8 cellular contexts compared by ENCODE assay signal in genomic region chr10:88879754-88880286, GRCh38. TPM values are rescaled to one million over a fixed set of nuclear protein-coding genes. Genes with fewer than 3 reads are reported as not detected.
DNase-seq lines count a peak whose midpoint lies in the region; ATAC-seq, FAIRE-seq and TF ChIP-seq lines count a peak whose summit lies in the region.

Gene STAMBPL1, plus strand, starts transcription at chr10:88880245. Its CDS starts 21,464 bp downstream, at chr10:88901709.

- peak within 1 kb of the TSS; percentile 98 for H3K27ac ChIP-seq in IMR-90 (ENCODE audit: insufficient read depth, low read length)
- no peak within 1 kb of the TSS for H3K27ac ChIP-seq in K562 (ENCODE audit: extremely low read depth, low read depth, low read length)

- TF ChIP-seq RAD21 in IMR-90 (IDR thresholded peaks at IDR 0.05; ENCODE audit: low read length) (no peak), K562 (CRISPR knock-in tag; conservative IDR thresholded peaks at IDR 0.05 in 1 of 2, IDR thresholded peaks at IDR 0.05 in 1 of 2) (no peak)

- peak within 1 kb of the TSS; percentile 96 for H2BK5ac ChIP-seq in IMR-90 (ENCODE audit: low read depth, low read length, poor library complexity, severe bottlenecking)

- no TSS peak for BruUV-seq in IMR-90 (replicated peaks; lab: Mats Ljungman, UMichigan)
- BruUV-seq in K562 (replicated peaks; lab: Mats Ljungman, UMichigan): no TSS peak

- peak within 1 kb of the TSS; percentile 97 for H4K91ac ChIP-seq in IMR-90 (ENCODE audit: insufficient read depth, low read depth, low read length)

- FAIRE-seq in K562 (lab: Jason Lieb, UNC): no peak

- POLR2A ChIA-PET in IMR-90 (lab: Charles Lee; ENCODE audit: unreplicated experiment): interaction anchor here (0.6 to 1.6 kb wide), 3 partner anchors 14 to 110 kb away, joined by 5 to 11 read pairs (median 9); partner anchors contain the start of gene FAS
- POLR2A ChIA-PET in K562 (lab: Yijun Ruan, JAX): no interaction called here

- TF ChIP-seq CTCF in IMR-90 (conservative IDR thresholded peaks at IDR 0.05; ENCODE audit: low read depth, low read length): no peak
- no peak for TF ChIP-seq CTCF in K562 (IDR thresholded peaks at IDR 0.05 in 2 of 3, conservative IDR thresholded peaks at IDR 0.05 in 1 of 3; ENCODE audit: insufficient read depth in 2 of 3, low read depth in 1 of 3, low read length in 3 of 3)
- no peak for TF ChIP-seq CTCF in kidney epithelial cell (IDR thresholded peaks at IDR 0.05; ENCODE audit: insufficient read depth, low read length, poor library complexity, severe bottlenecking)

- dilution Hi-C loops in IMR-90 (cut with HindIII; ENCODE audit: low sequenced_read_pairs, unreplicated experiment): no loop called here

- CTCF ChIA-PET in IMR-90 (lab: Yijun Ruan, JAX): interaction anchor here (0.6 kb wide), 1 partner anchor 14 kb away, joined by 3 read pairs; no protein-coding TSS in a partner anchor
- CTCF ChIA-PET in K562 (lab: Yijun Ruan, JAX; ENCODE audit: low intra/inter-chr PET ratio): no interaction called here

- H3K27me3 ChIP-seq in IMR-90 (ENCODE audit: control insufficient read depth, insufficient read depth, low read length): no peaks in the 10 kb centered on the region
- peaks cover 0 to 14% of the 10 kb centered on the region in 2 experiments; a peak in 2 of 5 replicates for H3K27me3 ChIP-seq in K562 (ENCODE audit: control insufficient read depth in 2 of 2, insufficient read depth in 2 of 2, low read length in 2 of 2)
- H3K27me3 ChIP-seq in kidney epithelial cell (ENCODE audit: control insufficient read depth, insufficient read depth, low read length): no peaks in the 10 kb centered on the region

- H3K79me1 ChIP-seq in IMR-90 (ENCODE audit: low read depth in 1 of 2, low read length in 2 of 2): peaks cover 10 to 38% of the 10 kb centered on the region in 2 experiments

- no peak for TF ChIP-seq EP300 in K562 (IDR thresholded peaks at IDR 0.05; ENCODE audit: low read length)

- in situ Hi-C loops in IMR-90 (cut with MboI; ENCODE audit: low sequenced_read_pairs): no loop called here
- in situ Hi-C loops in K562 (cut with MboI): no loop called here

- H2BK120ac ChIP-seq in IMR-90 (ENCODE audit: low read depth, low read length): peak within 1 kb of the TSS; percentile 99

- H3K14ac ChIP-seq in IMR-90 (replicated peaks; ENCODE audit: low read depth, low read length): peak within 1 kb of the TSS; percentile 99

- H3K4me3 Mint-ChIP-seq in T-helper 2 cell treated with Interferon-gamma antibody and Interleukin-4, amounts not matched to agents 5 μg/mL and 100 μg/mL, for 36 hours: peak within 1 kb of the TSS; percentile 94

- peak; percentile 40 for ATAC-seq in GM21526 (IDR thresholded peaks at IDR 0.05; ENCODE audit: low FRiP score, unreplicated experiment)
- ATAC-seq in IMR-90 (ENCODE audit: low read depth): peak; percentile 63
- ATAC-seq in K562: peak; percentile 54

- peaks cover 9% of the 10 kb centered on the region; the same call in 1 of the 2 replicates for H3K9me1 ChIP-seq in IMR-90 (ENCODE audit: insufficient read depth, low read length)
- H3K9me1 ChIP-seq in K562 (ENCODE audit: control insufficient read depth, insufficient read depth, low read length): no peaks in the 10 kb centered on the region

- peak within 1 kb of the TSS; percentile 90 for H4K5ac ChIP-seq in IMR-90 (ENCODE audit: low read depth, low read length)

- H3K4me3 ChIP-seq in IMR-90 (ENCODE audit: insufficient read depth, low read depth, low read length) (peak within 1 kb of the TSS; percentile 90), K562 (peak within 1 kb of the TSS; percentile 16; the same call in 1 of the 2 replicates), kidney epithelial cell (ENCODE audit: low read depth, low read length) (peak within 1 kb of the TSS; percentile 85)

- peak within 1 kb of the TSS; percentile 89 for H2AK9ac ChIP-seq in IMR-90 (replicated peaks; ENCODE audit: low read depth, low read length, poor library complexity)

- DNase-seq in DMS 273 treated with DMSO at 0.1 percent for 48 hours (lab: John Stamatoyannopoulos, UW): peak; percentile 20
- DNase-seq in IMR-90: no peak
- peak; percentile 83 for DNase-seq in T-helper 2 cell treated with Interferon-gamma antibody and Interleukin-4, amounts not matched to agents 5 μg/mL and 100 μg/mL, for 36 hours (ENCODE audit: low spot score)
- DNase-seq in K562 (ENCODE audit: extremely low read depth in 1 of 4, low spot score in 3 of 4): no peak
- DNase-seq in kidney epithelial cell (ENCODE audit: low read depth): no peak
- peak; percentile 67 for DNase-seq in stimulated activated CD4-positive, alpha-beta T cell treated with anti-CD3 and anti-CD28 coated beads, Interleukin-2, amount 100 ng/mL, for 4 hours (ENCODE audit: low read depth)
- DNase-seq in NCI-H524 treated with DMSO at 0.1 percent for 48 hours (lab: John Stamatoyannopoulos, UW): no peak

- peak within 1 kb of the TSS; percentile 98 for H3K18ac ChIP-seq in IMR-90 (ENCODE audit: low read depth, low read length)

- H4K8ac ChIP-seq in IMR-90 (ENCODE audit: low read depth in 2 of 2, low read length in 2 of 2): peak within 1 kb of the TSS; percentile 84 to 99

- H3K9ac ChIP-seq in IMR-90 (ENCODE audit: low read depth, low read length) (peak within 1 kb of the TSS; percentile 98), K562 (ENCODE audit: insufficient read depth in 1 of 2, low read depth in 2 of 2, low read length in 2 of 2) (peak within 1 kb of the TSS in 1 of 2 experiments; percentile 64; a peak in 2 of 4 replicates)

- H2BK15ac ChIP-seq in IMR-90 (ENCODE audit: low read depth, low read length): peak within 1 kb of the TSS; percentile 93; the same call in 2 of the 3 replicates

- H3K27me3 Mint-ChIP-seq in T-helper 2 cell treated with Interferon-gamma antibody and Interleukin-4, amounts not matched to agents 5 μg/mL and 100 μg/mL, for 36 hours (ENCODE audit: low read depth): no peaks in the 10 kb centered on the region

- H2AFZ ChIP-seq in IMR-90 (replicated peaks; ENCODE audit: low read length, poor library complexity): peak within 1 kb of the TSS; percentile 95
- peak within 1 kb of the TSS; percentile 31; the same call in 1 of the 2 replicates for H2AFZ ChIP-seq in K562 (ENCODE audit: low read depth, low read length)

- H2BK20ac ChIP-seq in IMR-90 (ENCODE audit: low read depth, low read length): peak within 1 kb of the TSS; percentile 98

- H3K56ac ChIP-seq in IMR-90 (ENCODE audit: extremely low read depth, insufficient read depth, low read length): peak within 1 kb of the TSS; percentile 99

- H3K36me3 Mint-ChIP-seq in T-helper 2 cell treated with Interferon-gamma antibody and Interleukin-4, amounts not matched to agents 5 μg/mL and 100 μg/mL, for 36 hours (ENCODE audit: low read depth): peaks cover 29% of the 10 kb centered on the region

- H3K79me2 ChIP-seq in K562 (ENCODE audit: control insufficient read depth, insufficient read depth, low read length): no peaks in the 10 kb centered on the region

- peak within 1 kb of the TSS; percentile 100 for H3K23ac ChIP-seq in IMR-90 (ENCODE audit: low read depth, low read length)

- TF ChIP-seq POLR2A in IMR-90 (IDR thresholded peaks at IDR 0.05; ENCODE audit: low read depth, low read length) (no peak), K562 (conservative IDR thresholded peaks at IDR 0.05) (no peak)

- H3K36me3 ChIP-seq in IMR-90 (ENCODE audit: control insufficient read depth, insufficient read depth, low read length) (no peaks in the 10 kb centered on the region; the same call in 1 of the 2 replicates), K562 (ENCODE audit: control insufficient read depth, insufficient read depth, low read length) (no peaks in the 10 kb centered on the region), kidney epithelial cell (ENCODE audit: control insufficient read depth, insufficient read depth, low read length) (no peaks in the 10 kb centered on the region)

- H3K4ac ChIP-seq in IMR-90 (ENCODE audit: low read depth, low read length): peak within 1 kb of the TSS; percentile 99

- H4K20me1 ChIP-seq in IMR-90 (ENCODE audit: insufficient read depth, low read length) (no peaks in the 10 kb centered on the region; the same call in 1 of the 2 replicates), K562 (replicated peaks; ENCODE audit: control insufficient read depth, insufficient read depth, low read length) (no peaks in the 10 kb centered on the region)

- 0% methylated on average over 13 of the region's 24 CpGs; no CpG with 5 or more reads in 1 of the 2 experiments for WGBS in IMR-90 (ENCODE audit: extremely low coverage in 2 of 2, insufficient read length in 1 of 2), 2 experiments
- 2% methylated on average over 10 of the region's 24 CpGs for WGBS in K562 (ENCODE audit: insufficient coverage, low coverage, missing lambda C conversion rate)

- intact Hi-C loops in IMR-90 (cut with micrococcal nuclease) (loop anchor here (2.0 kb wide), 1 partner anchor 47 kb away; no protein-coding TSS in a partner anchor), K562 (cut with micrococcal nuclease) (no loop called here)

- H3K27ac Mint-ChIP-seq in T-helper 2 cell treated with Interferon-gamma antibody and Interleukin-4, amounts not matched to agents 5 μg/mL and 100 μg/mL, for 36 hours: peak within 1 kb of the TSS; percentile 85

- peak within 1 kb of the TSS; percentile 72 for H2AK5ac ChIP-seq in IMR-90 (ENCODE audit: low read depth, low read length)

- H3K9me3 ChIP-seq in IMR-90 (ENCODE audit: control insufficient read depth, insufficient read depth, low read length) (no peaks in the 10 kb centered on the region), K562 (replicated peaks; ENCODE audit: control insufficient read depth, insufficient read depth, low read depth, low read length) (no peaks in the 10 kb centered on the region)

- peaks cover 11% of the 10 kb centered on the region for H3K4me1 ChIP-seq in IMR-90 (ENCODE audit: control insufficient read depth, insufficient read depth, low read length)
- peaks cover 0 to 10% of the 10 kb centered on the region in 2 experiments; a peak in 2 of 5 replicates for H3K4me1 ChIP-seq in K562 (replicated peaks in 1 of 2; ENCODE audit: control insufficient read depth in 2 of 2, insufficient read depth in 2 of 2, low read length in 2 of 2)

- H3K9me3 Mint-ChIP-seq in T-helper 2 cell treated with Interferon-gamma antibody and Interleukin-4, amounts not matched to agents 5 μg/mL and 100 μg/mL, for 36 hours: peaks cover 9% of the 10 kb centered on the region

- H3K4me2 ChIP-seq in IMR-90 (ENCODE audit: low read depth, low read length) (peak within 1 kb of the TSS; percentile 92), K562 (ENCODE audit: insufficient read depth, low read length) (peak within 1 kb of the TSS; percentile 41)

- peaks cover 54% of the 10 kb centered on the region for H3K4me1 Mint-ChIP-seq in T-helper 2 cell treated with Interferon-gamma antibody and Interleukin-4, amounts not matched to agents 5 μg/mL and 100 μg/mL, for 36 hours (ENCODE audit: low read depth)

RNA-seq across cellular contexts. Expression of gene STAMBPL1, which starts in this region (rescaled TPM):
- total RNA-seq in IMR-90 (2012; rRNA removed) (28.1 and 32.8 TPM in 2 replicates), K562 (2014; rRNA removed) (not detected in 2 replicates), K562 (2014; rRNA removed; fragmentation: Illumina TruSeq; extraction: Trizol) (not detected in 2 replicates), K562 (2015; rRNA removed; fragmentation: Illumina TruSeq; extraction: Trizol) (not detected in 2 replicates), K562 (2021) (0.09 and 0.25 TPM in 2 replicates), kidney epithelial cell (5.2 and 9.4 TPM in 2 replicates)
- polyA plus RNA-seq in IMR-90 (2012; rRNA removed) (26.8 and 30.6 TPM in 2 replicates), K562 (2011; rRNA removed) (not detected in 2 replicates), K562 (2014; fragmentation: Illumina TruSeq; extraction: Trizol) (not detected in 2 replicates), K562 (2014; fragmentation: Nextera tagmentation; extraction: Ambion mirVana) (not detected), K562 (2014; rRNA removed) (0.04 TPM in 1 of 2 replicates, not detected in the other)
- 10.8 and 17.7 TPM in 2 replicates for polyA plus RNA-seq in IMR-90 (2012; cell fraction: cytosol; rRNA removed)
- polyA plus RNA-seq in IMR-90 (2012; cell fraction: nucleus; rRNA removed; ENCODE audit: low replicate concordance): 41.6 and 41.8 TPM in 2 replicates
- total RNA-seq in K562 (2011; cell fraction: chromatin; rRNA removed; ENCODE audit: low replicate concordance): not detected in 2 replicates
- not detected in 2 replicates for total RNA-seq in K562 (2011; cell fraction: nucleolus; rRNA removed)
- not detected in 2 replicates for total RNA-seq in K562 (2011; cell fraction: nucleoplasm; rRNA removed)
- polyA plus RNA-seq in K562 (2011; cell fraction: cytosol; rRNA removed): not detected in 2 replicates
- not detected in 2 replicates for polyA plus RNA-seq in K562 (2011; cell fraction: nucleus; rRNA removed)
- 0.10 TPM in 1 of 2 replicates, not detected in the other for polyA plus RNA-seq in K562 (2012)
- not detected in 2 replicates for polyA minus RNA-seq in K562 (2011; rRNA and poly(A)+ RNA removed)
- polyA minus RNA-seq in K562 (2011; cell fraction: cytosol; rRNA and poly(A)+ RNA removed): not detected in 2 replicates
- not detected in 2 replicates for polyA minus RNA-seq in K562 (2011; cell fraction: nucleus; rRNA and poly(A)+ RNA removed)

Comparison
In these comparisons a context has a peak if more than half of its experiments do, and no peak if none do; other contexts are left out.
1. RNA of gene STAMBPL1 (polyA plus RNA-seq): 10.8 to 41.8 TPM in IMR-90; 0.04 to 0.10 TPM in K562; every median in the first group is over 10 times any median in the second.
2. Peak in ATAC-seq, H3K4me3 ChIP-seq and H3K4me2 ChIP-seq in K562; RNA of the gene not detected or under 1 TPM.
3. DNase-seq: peak in DMS 273 treated with DMSO at 0.1 percent for 48 hours (single experiment), T-helper 2 cell treated with Interferon-gamma antibody and Interleukin-4, amounts not matched to agents 5 μg/mL and 100 μg/mL, for 36 hours (single experiment) and stimulated activated CD4-positive, alpha-beta T cell treated with anti-CD3 and anti-CD28 coated beads, Interleukin-2, amount 100 ng/mL, for 4 hours (single experiment); none in IMR-90 (single experiment), K562 (0 of 4), kidney epithelial cell (single experiment) and NCI-H524 treated with DMSO at 0.1 percent for 48 hours (single experiment).
4. H3K4me3 ChIP-seq: peak in every context shown above with its lines; median percentile 90 in IMR-90; 85 in kidney epithelial cell; 16 in K562.
5. Peak in every context shown above with its lines, with median percentiles within 50 percentile points of each other: ATAC-seq.